In genomic region chr4:139175647-139176298, GRCh38 we compare ENCODE assay signal across 8 cellular contexts. TPM values are rescaled to one million over a fixed set of nuclear protein-coding genes. Genes with fewer than 3 reads are reported as not detected.
DNase-seq lines count a peak whose midpoint lies in the region; ATAC-seq and TF ChIP-seq lines count a peak whose summit lies in the region.

No MANE protein-coding gene starts in this region.

- H3K4me1 Mint-ChIP-seq in HFFc6 (ENCODE audit: low read depth), result peaks cover 37% of the 10 kb centered on the region
- peaks cover 52% of the 10 kb centered on the region for H3K4me1 Mint-ChIP-seq in WTC11

- peaks cover 3% of the 10 kb centered on the region for H3K4me1 ChIP-seq in rectal smooth muscle tissue (ENCODE audit: control insufficient read depth, insufficient read depth, low read length)

- H3K27me3 ChIP-seq in rectal smooth muscle tissue (ENCODE audit: control insufficient read depth, insufficient read depth, low read length), result no peaks in the 10 kb centered on the region

- TF ChIP-seq CTCF in HFFc6 (IDR thresholded peaks at IDR 0.05), result no peak
- TF ChIP-seq CTCF in WTC11 (IDR thresholded peaks at IDR 0.05), result no peak
- no peak for TF ChIP-seq CTCF in foreskin fibroblast (IDR thresholded peaks at IDR 0.05; ENCODE audit: low read depth, low read length)

- POLR2A ChIA-PET in WTC11 (lab: Charles Lee), result interaction anchor here (0.7 to 4.9 kb wide), 6 partner anchors 16 to 225 kb away, joined by 3 to 59 read pairs (median 10); partner anchors contain the start of genes NAA15 and NDUFC1

- H3K4me3 Mint-ChIP-seq in HFFc6 (peak overlapping the region; percentile 98), WTC11 (peak overlapping the region; percentile 97)

- H3K36me3 Mint-ChIP-seq in HFFc6 (ENCODE audit: low read depth) (no peaks in the 10 kb centered on the region), WTC11 (no peaks in the 10 kb centered on the region)

- DNase-seq in CD1c-positive myeloid dendritic cell (ENCODE audit: extremely low spot score), result peak; percentile 69
- DNase-seq in HFFc6, result peak; percentile 33
- no peak for DNase-seq in WTC11 (ENCODE audit: low spot score)
- DNase-seq in foreskin fibroblast, result no peak
- DNase-seq in GM03348 (ENCODE audit: low spot score), result no peak
- DNase-seq in SHP77 (lab: John Stamatoyannopoulos, UW), result no peak
- no peak for DNase-seq in NCI-H2029 treated with DMSO at 0.1 percent for 48 hours (lab: John Stamatoyannopoulos, UW)

- H3K27me3 Mint-ChIP-seq in HFFc6 (ENCODE audit: insufficient read depth) (peaks cover 1% of the 10 kb centered on the region), WTC11 (ENCODE audit: low read depth) (peaks cover 19% of the 10 kb centered on the region)

- peak overlapping the region; percentile 66 for H3K9ac ChIP-seq in rectal smooth muscle tissue (ENCODE audit: low read length)

- H3K27ac ChIP-seq in rectal smooth muscle tissue (ENCODE audit: low read depth, low read length), result peak overlapping the region; percentile 100

- CTCF ChIA-PET in WTC11 (lab: Charles Lee), result interaction anchor here (0.6 to 5.6 kb wide), 6 partner anchors 8 to 145 kb away, joined by 3 to 40 read pairs (median 5); no protein-coding TSS in a partner anchor

- H3K4me3 ChIP-seq in foreskin fibroblast (ENCODE audit: low read depth in 1 of 2, low read length in 2 of 2) (peak overlapping the region; percentile 83 to 86), rectal smooth muscle tissue (ENCODE audit: low read length) (peak overlapping the region; percentile 83)

- no peaks in the 10 kb centered on the region for H3K36me3 ChIP-seq in rectal smooth muscle tissue (ENCODE audit: control insufficient read depth, insufficient read depth, low read length)

- H3K27ac Mint-ChIP-seq in HFFc6 (peak overlapping the region; percentile 88), WTC11 (peak overlapping the region; percentile 85)

- H3K9me3 Mint-ChIP-seq in HFFc6 (no peaks in the 10 kb centered on the region), WTC11 (no peaks in the 10 kb centered on the region)

- ATAC-seq in WTC11, result 0 out of 2 replicates have a peak, but pooled peaks have one; percentile 0

TF ChIP-seq in WTC11, 78 proteins besides CTCF, POLR2A, EP300 and RAD21:
- TF ChIP-seq FOXK1 (CRISPR knock-in tag; IDR thresholded peaks at IDR 0.05) (no peak), FOXP1 (CRISPR knock-in tag; IDR thresholded peaks at IDR 0.05; ENCODE audit: borderline replicate concordance) (0 out of 2 replicates have a peak, but pooled peaks have one; percentile 7)

RNA-seq across cellular contexts. Expression of gene ELF2, which starts 1.2 kb away (rescaled TPM):
- 10 to 100 TPM; 17.6 to 23.3 (median 21.1) TPM for total RNA-seq in HFFc6 (2021; fragmentation: NEBNext Ultra II Directional; extraction: Animal tissue kit (Norgen Biotek cat#: 25700))
- total RNA-seq in WTC11 (2021), result 44.6 to 49.0 TPM (median 44.9 TPM) in 3 replicates

Comparison
In these comparisons a context has a peak if more than half of its experiments do, and no peak if none do; other contexts are left out.
1. DNase-seq: peak in CD1c-positive myeloid dendritic cell (single experiment) and HFFc6 (single experiment); none in WTC11 (single experiment), foreskin fibroblast (0 of 2), GM03348 (single experiment), SHP77 (0 of 2) and NCI-H2029 treated with DMSO at 0.1 percent for 48 hours (single experiment).